10 cellular contexts compared by ENCODE assay signal in the genomic region with DNA sequence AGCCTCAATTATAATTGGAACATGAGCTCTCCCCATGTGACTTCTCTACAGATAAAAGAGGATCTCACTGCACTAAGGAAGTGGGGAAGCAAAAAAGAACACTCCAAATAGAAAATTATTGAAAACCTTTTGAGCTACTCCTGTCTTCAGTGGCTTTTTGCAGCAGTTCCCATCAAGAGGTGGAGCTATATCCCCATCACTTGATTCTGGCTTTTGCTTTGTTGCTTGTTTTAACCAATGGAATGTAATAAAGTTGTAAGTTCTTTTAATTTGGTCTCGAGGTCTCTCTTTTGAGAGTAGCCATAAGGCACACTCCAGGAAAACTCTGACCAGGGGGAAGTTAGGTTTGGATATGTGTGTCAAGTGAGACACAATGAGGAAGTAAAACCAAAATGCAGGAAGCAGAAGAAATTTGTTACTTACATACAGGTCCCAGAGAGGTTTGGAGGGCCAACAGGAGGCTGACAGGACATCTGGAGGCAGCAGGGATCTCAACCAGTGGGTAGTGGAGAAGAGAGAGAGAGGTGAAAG.
DNase-seq lines count a peak whose midpoint lies in the region; ATAC-seq, FAIRE-seq and TF ChIP-seq lines count a peak whose summit lies in the region.
"Had no signal": no experiment of that assay in that cellular context is flagged by ENCODE, and none has a peak within 500 bp of the region (broad histone marks: within the 10 kb centered on the region; RNA-seq: fewer than 3 reads in every experiment).

No MANE protein-coding gene starts in this region.

- H3K9me3 Mint-ChIP-seq in activated CD4-positive, alpha-beta memory T cell treated with anti-CD3 and anti-CD28 coated beads, Interleukin-2, amount 10 ng/mL, durations not matched to agents 7 days and 5 days, result no peaks in the 10 kb centered on the region
- H3K9me3 Mint-ChIP-seq: naive thymus-derived CD8-positive, alpha-beta T cell; T-helper 2 cell treated with Interferon-gamma antibody and Interleukin-4, amounts not matched to agents 5 μg/mL and 100 μg/mL, for 36 hours had no signal

- H3K27me3 Mint-ChIP-seq in activated CD4-positive, alpha-beta memory T cell treated with anti-CD3 and anti-CD28 coated beads, Interleukin-2, amount 10 ng/mL, durations not matched to agents 7 days and 5 days, result no peaks in the 10 kb centered on the region

- POLR2A ChIA-PET in activated CD4-positive, alpha-beta memory T cell treated with anti-CD3 and anti-CD28 coated beads, Interleukin-2, amount 10 ng/mL, durations not matched to agents 7 days and 5 days (lab: Charles Lee), result no interaction called here

- no peak for FAIRE-seq in GM12892 (lab: Jason Lieb, UNC)

- no peak overlapping the region for H3K27ac Mint-ChIP-seq in activated CD4-positive, alpha-beta memory T cell treated with anti-CD3 and anti-CD28 coated beads, Interleukin-2, amount 10 ng/mL, durations not matched to agents 7 days and 5 days
- H3K27ac Mint-ChIP-seq: naive thymus-derived CD8-positive, alpha-beta T cell; T-helper 2 cell treated with Interferon-gamma antibody and Interleukin-4, amounts not matched to agents 5 μg/mL and 100 μg/mL, for 36 hours had no signal

- TF ChIP-seq POLR2A in GM12892 (IDR thresholded peaks at IDR 0.05; ENCODE audit: low read depth, low read length), result no peak

- DNase-seq in H4 (ENCODE audit: low spot score), result peak; percentile 30
- peak; percentile 53 for DNase-seq in RPMI7951 (ENCODE audit: low read depth)
- peak; percentile 69 for DNase-seq in fibroblast of villous mesenchyme (ENCODE audit: low read depth)
- DNase-seq in sciatic nerve (ENCODE audit: low spot score), result no peak
- DNase-seq in GM12892 (ENCODE audit: insufficient read length), result no peak
- DNase-seq in activated CD4-positive, alpha-beta T cell treated with anti-CD3 and anti-CD28 coated beads, Interleukin-2, amount 50 U/mL, for 1 hour, result no peak
- no peak for DNase-seq in activated CD4-positive, alpha-beta memory T cell treated with anti-CD3 and anti-CD28 coated beads, Interleukin-2, amount 10 ng/mL, durations not matched to agents 7 days and 5 days
- DNase-seq: naive thymus-derived CD8-positive, alpha-beta T cell had no signal

- intact Hi-C loops in sciatic nerve (cut with DNase I), result no loop called here

- ATAC-seq in sciatic nerve, result peak; percentile 66
- ATAC-seq in GM21825 (IDR thresholded peaks at IDR 0.05; ENCODE audit: unreplicated experiment), result no peak
- ATAC-seq: naive thymus-derived CD8-positive, alpha-beta T cell had no signal

- CTCF ChIA-PET in activated CD4-positive, alpha-beta memory T cell treated with anti-CD3 and anti-CD28 coated beads, Interleukin-2, amount 10 ng/mL, durations not matched to agents 7 days and 5 days (lab: Charles Lee), result no interaction called here

- TF ChIP-seq CTCF in fibroblast of villous mesenchyme (IDR thresholded peaks at IDR 0.05; ENCODE audit: insufficient read depth, low read depth, low read length), result peak; percentile 50

- no peaks in the 10 kb centered on the region for H3K4me1 Mint-ChIP-seq in activated CD4-positive, alpha-beta memory T cell treated with anti-CD3 and anti-CD28 coated beads, Interleukin-2, amount 10 ng/mL, durations not matched to agents 7 days and 5 days
- H3K4me1 Mint-ChIP-seq: naive thymus-derived CD8-positive, alpha-beta T cell had no signal

- no peak overlapping the region for H3K4me3 Mint-ChIP-seq in activated CD4-positive, alpha-beta memory T cell treated with anti-CD3 and anti-CD28 coated beads, Interleukin-2, amount 10 ng/mL, durations not matched to agents 7 days and 5 days
- H3K4me3 Mint-ChIP-seq: naive thymus-derived CD8-positive, alpha-beta T cell; T-helper 2 cell treated with Interferon-gamma antibody and Interleukin-4, amounts not matched to agents 5 μg/mL and 100 μg/mL, for 36 hours had no signal

- no peaks in the 10 kb centered on the region for H3K36me3 Mint-ChIP-seq in activated CD4-positive, alpha-beta memory T cell treated with anti-CD3 and anti-CD28 coated beads, Interleukin-2, amount 10 ng/mL, durations not matched to agents 7 days and 5 days (ENCODE audit: low read depth)
- H3K36me3 Mint-ChIP-seq: naive thymus-derived CD8-positive, alpha-beta T cell had no signal

- H3K4me3 ChIP-seq in fibroblast of villous mesenchyme (ENCODE audit: low read depth, low read length), result no peak overlapping the region

Comparison
In these comparisons a context has a peak if more than half of its experiments do, and no peak if none do; other contexts are left out.
1. DNase-seq: peak in H4 (single experiment), RPMI7951 (single experiment) and fibroblast of villous mesenchyme (single experiment); none in sciatic nerve (single experiment), GM12892 (single experiment), activated CD4-positive, alpha-beta T cell treated with anti-CD3 and anti-CD28 coated beads, Interleukin-2, amount 50 U/mL, for 1 hour (single experiment) and activated CD4-positive, alpha-beta memory T cell treated with anti-CD3 and anti-CD28 coated beads, Interleukin-2, amount 10 ng/mL, durations not matched to agents 7 days and 5 days (single experiment).